In genomic region chr2:69959425-69959824, GRCh38 we compare ENCODE assay signal across 26 cellular contexts.
"Had no signal": no experiment of that assay in that cellular context is flagged by ENCODE, and none has a peak within 500 bp of the region (broad histone marks: within the 10 kb centered on the region; RNA-seq: fewer than 3 reads in every experiment).

No MANE protein-coding gene starts in this region.

- H3K4me1 Mint-ChIP-seq: nephron had no signal

- FAIRE-seq: endometrium, keratinocyte, small intestine had no signal

- H3K4me3 Mint-ChIP-seq: naive thymus-derived CD4-positive, alpha-beta T cell; nephron; neural progenitor cell; stimulated activated naive B cell treated with anti-CD40 and anti-IgM and Interleukin-4, amounts not matched to agents 10 μg/mL and 1 μg/mL and 100 μg/mL, for 72 hours; stimulated activated naive CD8-positive, alpha-beta T cell treated with anti-CD3 and anti-CD28 coated beads, Interleukin-15, Interleukin-2, amounts not matched to agents 100 ng/mL and 50 ng/mL, for 24 hours had no signal

- H3K27ac Mint-ChIP-seq: nephron; neural progenitor cell; stimulated activated naive B cell treated with anti-CD40 and anti-IgM and Interleukin-4, amounts not matched to agents 10 μg/mL and 1 μg/mL and 100 μg/mL, for 72 hours; stimulated activated naive CD8-positive, alpha-beta T cell treated with anti-CD3 and anti-CD28 coated beads, Interleukin-15, Interleukin-2, amounts not matched to agents 100 ng/mL and 50 ng/mL, for 24 hours had no signal

- DNase-seq: dermis blood vessel endothelial cell; effector memory CD4-positive, alpha-beta T cell; erythroblast; esophagus squamous epithelium; foreskin melanocyte; glutamatergic neuron; heart right ventricle; hippocampal formation; mesenchymal stem cell; midbrain; naive thymus-derived CD4-positive, alpha-beta T cell; occipital lobe; ovary; retina; small intestine; stimulated activated CD4-positive, alpha-beta T cell treated with anti-CD3 and anti-CD28 coated beads, Interleukin-15, amount 100 ng/mL, for 24 hours; stimulated activated CD4-positive, alpha-beta T cell treated with anti-CD3 and anti-CD28 coated beads, Interleukin-2, amount 100 ng/mL, for 48 hours; stimulated activated naive B cell treated with anti-CD40 and anti-IgM and Interleukin-4, amounts not matched to agents 10 μg/mL and 1 μg/mL and 100 μg/mL, for 72 hours; upper lobe of left lung; uterus had no signal

- H3K9me3 Mint-ChIP-seq: nephron; neural progenitor cell; stimulated activated naive B cell treated with anti-CD40 and anti-IgM and Interleukin-4, amounts not matched to agents 10 μg/mL and 1 μg/mL and 100 μg/mL, for 72 hours; stimulated activated naive CD8-positive, alpha-beta T cell treated with anti-CD3 and anti-CD28 coated beads, Interleukin-15, Interleukin-2, amounts not matched to agents 100 ng/mL and 50 ng/mL, for 24 hours had no signal

- H3K27me3 Mint-ChIP-seq: stimulated activated naive B cell treated with anti-CD40 and anti-IgM and Interleukin-4, amounts not matched to agents 10 μg/mL and 1 μg/mL and 100 μg/mL, for 72 hours; stimulated activated naive CD8-positive, alpha-beta T cell treated with anti-CD3 and anti-CD28 coated beads, Interleukin-15, Interleukin-2, amounts not matched to agents 100 ng/mL and 50 ng/mL, for 24 hours had no signal

- ATAC-seq: heart right ventricle; naive thymus-derived CD4-positive, alpha-beta T cell; right lobe of liver; stimulated activated naive B cell treated with anti-CD40 and anti-IgM and Interleukin-4, amounts not matched to agents 10 μg/mL and 1 μg/mL and 100 μg/mL, for 72 hours had no signal

- H3K36me3 Mint-ChIP-seq: neural progenitor cell had no signal
